11 cellular contexts compared by ENCODE assay signal in genomic region chr11:124898711-124899110, GRCh38. TPM values are rescaled to one million over a fixed set of nuclear protein-coding genes. Genes with fewer than 3 reads are reported as not detected.
DNase-seq lines count a peak whose midpoint lies in the region; ATAC-seq, FAIRE-seq and TF ChIP-seq lines count a peak whose summit lies in the region.
"Had no signal": no experiment of that assay in that cellular context is flagged by ENCODE, and none has a peak within 500 bp of the region (broad histone marks: within the 10 kb centered on the region; RNA-seq: fewer than 3 reads in every experiment).

No MANE protein-coding gene starts in this region.

- 43 to 56% (median 55%) methylated on average over 5 of the region's 5 CpGs for WGBS in spleen, 5 donors

- no peak overlapping the region for H3K4me3 ChIP-seq in HFF-Myc (replicated peaks; ENCODE audit: low read depth, low read length)
- no peak overlapping the region for H3K4me3 ChIP-seq in coronary artery
- no peak overlapping the region for H3K4me3 ChIP-seq in kidney (ENCODE audit: low read length in 2 of 2)
- H3K4me3 ChIP-seq in spleen = peak overlapping the region in 1 of 8 donors; percentile 71

- H3K9me3 ChIP-seq in kidney (ENCODE audit: control insufficient read depth in 1 of 2, low read length in 2 of 2) (no peaks in the 10 kb centered on the region), spleen (no peaks in the 10 kb centered on the region)

- intact Hi-C loops in kidney (cut with DNase I) (no loop called here), spleen (cut with DNase I; ENCODE audit: low total_unique reads) (no loop called here)

- no peak for ATAC-seq in HG02970 (IDR thresholded peaks at IDR 0.05; ENCODE audit: low FRiP score, unreplicated experiment)
- no peak for ATAC-seq in HG03565 (IDR thresholded peaks at IDR 0.05; ENCODE audit: unreplicated experiment)

- H3K9ac ChIP-seq in kidney (ENCODE audit: low read length in 2 of 2) = peak overlapping the region in 1 of 2 donors; percentile 5

- TF ChIP-seq CTCF in HFF-Myc (IDR thresholded peaks at IDR 0.05; ENCODE audit: low read depth, low read length, missing control alignments) (peak; percentile 22), coronary artery (IDR thresholded peaks at IDR 0.05) (no peak), kidney (IDR thresholded peaks at IDR 0.05; ENCODE audit: borderline replicate concordance, extremely low read depth, insufficient read depth) (no peak), spleen (IDR thresholded peaks at IDR 0.05 in 8 of 11, conservative IDR thresholded peaks at IDR 0.05 in 3 of 11) (no peak)

- TF ChIP-seq POLR2A in spleen (IDR thresholded peaks at IDR 0.05) = no peak

- no peak for FAIRE-seq in kidney (lab: Jason Lieb, UNC)

- H3K27me3 ChIP-seq in spleen (replicated peaks in 1 of 7) = peaks cover 0 to 30% (median 0%) of the 10 kb centered on the region in 7 donors

- H3K36me3 ChIP-seq in kidney (ENCODE audit: control insufficient read depth in 1 of 2, insufficient read depth in 2 of 2, low read length in 2 of 2) (no peaks in the 10 kb centered on the region), spleen (peaks cover 0 to 14% (median 0%) of the 10 kb centered on the region in 6 donors)

- H3K27ac ChIP-seq in coronary artery (peak overlapping the region; percentile 27 to 84), kidney (ENCODE audit: low read depth in 2 of 2, low read length in 2 of 2) (peak overlapping the region; percentile 38 to 63), spleen (peak overlapping the region; percentile 63 to 88 (median 81))

- DNase-seq in HFF-Myc (ENCODE audit: extremely low read depth, low read depth) = peak; percentile 61
- DNase-seq in coronary artery (ENCODE audit: low spot score) = peak; percentile 73
- DNase-seq in kidney = peak; percentile 83
- DNase-seq in spleen = peak; percentile 84
- DNase-seq in epidermal melanocyte (ENCODE audit: insufficient read length, low spot score) = no peak
- DNase-seq in DMS153 treated with DMSO at 0.1 percent for 48 hours (lab: John Stamatoyannopoulos, UW; ENCODE audit: unreplicated experiment) = no peak
- DNase-seq: activated CD4-positive, alpha-beta T cell treated with anti-CD3 and anti-CD28 coated beads, Interleukin-2, amount 10 ng/mL, durations not matched to agents 7 days and 5 days; erythroblast; stimulated activated CD4-positive, alpha-beta T cell treated with anti-CD3 and anti-CD28 coated beads, Interleukin-4, amount 100 ng/mL, for 24 hours had no signal

- H3K4me1 ChIP-seq in kidney (ENCODE audit: control insufficient read depth in 1 of 2, insufficient read depth in 1 of 2, low read depth in 1 of 2, low read length in 2 of 2) = peaks cover 0 to 16% of the 10 kb centered on the region in 2 donors
- H3K4me1 ChIP-seq in spleen = peaks cover 0 to 48% (median 24%) of the 10 kb centered on the region in 6 donors

RNA-seq across cellular contexts. Expression of gene ROBO4, which starts 1.0 kb away (rescaled TPM):
- total RNA-seq in kidney (29.5 TPM), spleen (100 to 1,000 TPM in 6 of 7 donors, 10 to 100 TPM in 1; 96.9 to 246 (median 147) TPM)
- polyA plus RNA-seq in kidney (ENCODE audit: insufficient read depth, low read depth, low replicate concordance) (12.8 TPM), spleen (10 to 100 TPM in 2 of 3 donors, 1 to 10 TPM in 1; 6.7 to 53.2 (median 24.9) TPM)
- total RNA-seq: activated CD4-positive, alpha-beta T cell treated with anti-CD3 and anti-CD28 coated beads, Interleukin-2, amount 10 ng/mL, durations not matched to agents 7 days and 5 days had no signal

RNA-seq across cellular contexts. Expression of gene HEPN1, which starts 20.3 kb away (rescaled TPM):
- total RNA-seq in kidney (not detected), spleen (under 1 TPM in 1 of 7 donors, not detected in 6; 0.25 TPM)
- polyA plus RNA-seq in kidney (ENCODE audit: insufficient read depth, low read depth, low replicate concordance) (not detected), spleen (not detected)
- total RNA-seq: activated CD4-positive, alpha-beta T cell treated with anti-CD3 and anti-CD28 coated beads, Interleukin-2, amount 10 ng/mL, durations not matched to agents 7 days and 5 days had no signal

RNA-seq across cellular contexts. Expression of gene ROBO3, which starts 33.5 kb away (rescaled TPM):
- total RNA-seq in kidney = 12.3 TPM
- 8.7 TPM for polyA plus RNA-seq in kidney (ENCODE audit: insufficient read depth, low read depth, low replicate concordance)
- 10 to 100 TPM; 13.2 to 35.0 (median 25.0) TPM for total RNA-seq in spleen
- 10 to 100 TPM; 15.5 to 43.2 (median 25.9) TPM for polyA plus RNA-seq in spleen

RNA-seq across cellular contexts. Expression of gene HEPACAM, which starts 37.1 kb away (rescaled TPM):
- total RNA-seq in kidney = not detected
- polyA plus RNA-seq in kidney (ENCODE audit: insufficient read depth, low read depth, low replicate concordance) = 0.30 TPM
- 1 to 10 TPM in 1 of 7 donors, not detected in 6; 2.7 TPM for total RNA-seq in spleen
- under 1 TPM; 0.04 to 0.38 (median 0.22) TPM for polyA plus RNA-seq in spleen
- total RNA-seq: activated CD4-positive, alpha-beta T cell treated with anti-CD3 and anti-CD28 coated beads, Interleukin-2, amount 10 ng/mL, durations not matched to agents 7 days and 5 days had no signal

RNA-seq across cellular contexts. Expression of gene CCDC15, which starts 55.3 kb away (rescaled TPM):
- 1.5 TPM for total RNA-seq in kidney
- polyA plus RNA-seq in kidney (ENCODE audit: insufficient read depth, low read depth, low replicate concordance) = 0.22 TPM
- total RNA-seq in spleen = 1 to 10 TPM; 1.4 to 3.6 (median 2.7) TPM
- polyA plus RNA-seq in spleen = under 1 TPM; 0.61 to 0.86 (median 0.70) TPM

Comparison
In these comparisons a context has a peak if more than half of its experiments do, and no peak if none do; other contexts are left out.
1. DNase-seq: peak in HFF-Myc (single experiment), coronary artery (single experiment), kidney (single experiment) and spleen (single experiment); none in epidermal melanocyte (single experiment) and DMS153 treated with DMSO at 0.1 percent for 48 hours (single experiment).
2. Peak in every context shown above with its lines, with median percentiles within 50 percentile points of each other: H3K27ac ChIP-seq.